1 cellular context compared by ENCODE assay signal in the genomic region with DNA sequence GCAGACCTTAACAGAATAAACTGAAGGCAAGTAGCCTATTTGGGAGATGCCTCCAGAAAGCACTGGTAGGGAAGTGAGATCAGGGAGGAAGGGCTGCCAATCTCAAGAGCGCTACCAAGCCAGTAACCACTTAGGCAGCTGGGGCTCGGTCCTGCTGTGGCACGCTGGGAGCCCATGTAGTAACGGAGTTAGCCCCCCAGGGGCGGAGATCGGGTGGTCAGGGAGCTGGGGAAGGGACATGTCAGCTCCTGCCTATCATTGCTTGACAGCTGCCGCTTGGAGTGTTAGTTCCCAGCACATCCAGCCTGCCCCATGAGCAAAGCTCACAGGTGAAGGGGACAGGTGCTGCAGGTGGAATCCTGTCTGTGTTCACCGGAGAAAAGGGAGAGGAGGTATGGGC.
TF ChIP-seq lines count a peak whose summit lies in the region.

No MANE protein-coding gene starts in this region.

TF ChIP-seq in H1, 55 proteins besides CTCF, POLR2A, EP300 and RAD21:
- TF ChIP-seq TCF12 (IDR thresholded peaks at IDR 0.05; ENCODE audit: low read depth, low read length), result no peak
- TF ChIP-seq FOSL1 (IDR thresholded peaks at IDR 0.05; ENCODE audit: insufficient read depth, low read depth, low read length), result no peak
- no peak for TF ChIP-seq SIX5 (IDR thresholded peaks at IDR 0.05; ENCODE audit: low read depth, low read length)
- TF ChIP-seq, protein P1, sequence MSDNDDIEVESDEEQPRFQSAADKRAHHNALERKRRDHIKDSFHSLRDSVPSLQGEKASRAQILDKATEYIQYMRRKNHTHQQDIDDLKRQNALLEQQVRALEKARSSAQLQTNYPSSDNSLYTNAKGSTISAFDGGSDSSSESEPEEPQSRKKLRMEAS (IDR thresholded peaks at IDR 0.05), result no peak
- TF ChIP-seq HDAC2 (IDR thresholded peaks at IDR 0.05; ENCODE audit: borderline replicate concordance in 1 of 2, low read depth in 2 of 2, low read length in 2 of 2), result no peak
- no peak for TF ChIP-seq CHD1 (IDR thresholded peaks at IDR 0.05; ENCODE audit: low read depth, low read length)
- TF ChIP-seq CEBPB (IDR thresholded peaks at IDR 0.05; ENCODE audit: low read depth, low read length), result no peak
- no peak for TF ChIP-seq ZNF274 (IDR thresholded peaks at IDR 0.05; ENCODE audit: borderline replicate concordance, extremely low read depth, low read length)
- TF ChIP-seq SP4 (IDR thresholded peaks at IDR 0.05; ENCODE audit: low read length), result no peak
- no peak for TF ChIP-seq NRF1 (IDR thresholded peaks at IDR 0.05; ENCODE audit: low read depth, low read length)
- no peak for TF ChIP-seq BACH1 (IDR thresholded peaks at IDR 0.05; ENCODE audit: low read length)
